ENCODE assay signal across 8 cellular contexts in the genomic region with DNA sequence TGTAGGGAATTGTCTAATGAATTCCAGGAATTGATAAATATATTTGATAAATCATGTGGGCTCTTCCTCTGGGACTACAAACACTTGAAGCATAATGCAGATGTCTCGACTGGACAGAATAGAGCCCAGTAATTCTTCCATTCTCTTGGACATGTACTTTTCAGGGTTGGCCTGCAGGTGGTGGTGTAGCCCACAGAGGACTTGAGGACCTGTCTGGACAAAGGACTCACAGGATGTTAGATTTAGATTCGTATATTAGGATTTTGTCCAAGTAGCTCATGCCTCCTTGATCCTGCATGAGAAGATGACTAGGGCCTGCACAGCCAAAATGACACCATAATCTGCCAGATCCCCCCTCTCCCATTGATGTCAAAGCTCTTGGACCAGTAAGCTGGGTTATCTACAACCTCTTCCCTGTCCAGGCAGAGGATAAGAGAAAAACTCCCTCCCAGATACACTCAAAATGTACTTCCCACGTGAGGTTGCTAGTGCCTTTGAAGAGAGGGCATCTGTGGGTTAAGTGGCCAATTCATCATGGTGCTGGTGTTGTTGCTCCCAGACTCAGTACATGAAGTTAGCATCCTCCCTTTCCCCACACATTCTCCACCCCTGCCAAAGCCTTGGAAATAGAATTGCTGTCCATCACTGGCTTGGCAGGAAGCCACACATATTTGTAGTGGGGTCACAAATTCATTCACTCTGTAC.
A peak's percentile ranks its signal among the peaks of the same experiment; 100 is the strongest.
DNase-seq lines count a peak whose midpoint lies in the region; ATAC-seq and TF ChIP-seq lines count a peak whose summit lies in the region.

No MANE protein-coding gene starts in this region.

- intact Hi-C loops in activated B cell treated with CpG ODN at 0.5 μM for 24 hours (cut with micrococcal nuclease) (loop anchor here (1.0 to 5.0 kb wide), 5 partner anchors 95 to 705 kb away; a partner anchor contains a TSS), right lobe of liver (cut with DNase I) (no loop called here)

- H3K36me3 ChIP-seq in HAP-1 (replicated peaks), result no peaks in the 10 kb centered on the region
- no peaks in the 10 kb centered on the region for H3K36me3 ChIP-seq in right lobe of liver

- no peaks in the 10 kb centered on the region for H3K9me3 ChIP-seq in HAP-1
- no peaks in the 10 kb centered on the region for H3K9me3 ChIP-seq in right lobe of liver

- DNase-seq in GM12865 (ENCODE audit: low read depth) (peak; percentile 79), HAP-1 (ENCODE audit: low spot score in 2 of 2) (peak; percentile 36 to 72), NCI-H1694 treated with DMSO at 0.1 percent for 48 hours (lab: John Stamatoyannopoulos, UW) (peak; percentile 7), activated B cell treated with CpG ODN at 0.5 μM for 24 hours (no peak), dedifferentiated amniotic fluid mesenchymal stem cell (ENCODE audit: extremely low spot score) (peak; percentile 30), right lobe of liver (peak; percentile 63 to 72 (median 70)), NCI-H187 treated with DMSO at 0.1 percent for 48 hours (lab: John Stamatoyannopoulos, UW) (no peak)
- DNase-seq in stimulated activated CD8-positive, alpha-beta memory T cell treated with anti-CD3 and anti-CD28 coated beads, Interleukin-7, amount 100 ng/mL, for 4 hours (ENCODE audit: low read depth in 2 of 2), result peak; percentile 7 to 15

- CTCF ChIA-PET in activated B cell treated with CpG ODN at 0.5 μM for 24 hours (lab: Charles Lee), result interaction anchor here (0.7 to 1.7 kb wide), 8 partner anchors 33 to 739 kb away, joined by 3 to 9 read pairs (median 4); no protein-coding TSS in a partner anchor

- H3K27ac ChIP-seq in right lobe of liver, result no peak overlapping the region

- in situ Hi-C loops in HAP-1 (cut with MboI; ENCODE audit: low sequenced_read_pairs), result no loop called here

- peaks cover 4% of the 10 kb centered on the region for H3K4me1 Mint-ChIP-seq in activated B cell treated with CpG ODN at 0.5 μM for 24 hours

- 38% methylated on average over 1 of the region's 3 CpGs for WGBS in right lobe of liver (ENCODE audit: insufficient coverage, low coverage, low lambda C conversion rate, missing lambda C conversion rate)

- H3K4me1 ChIP-seq in HAP-1, result no peaks in the 10 kb centered on the region
- H3K4me1 ChIP-seq in right lobe of liver, result no peaks in the 10 kb centered on the region

- no peaks in the 10 kb centered on the region for H3K9me3 Mint-ChIP-seq in activated B cell treated with CpG ODN at 0.5 μM for 24 hours

- POLR2A ChIA-PET in activated B cell treated with CpG ODN at 0.5 μM for 24 hours (lab: Charles Lee), result no interaction called here

- H3K27me3 Mint-ChIP-seq in activated B cell treated with CpG ODN at 0.5 μM for 24 hours, result no peaks in the 10 kb centered on the region

- H3K4me3 ChIP-seq in GM12865 (ENCODE audit: low read depth, low read length) (no peak overlapping the region), HAP-1 (no peak overlapping the region), right lobe of liver (no peak overlapping the region)

- H3K4me3 Mint-ChIP-seq in activated B cell treated with CpG ODN at 0.5 μM for 24 hours, result no peak overlapping the region

- H3K27ac Mint-ChIP-seq in activated B cell treated with CpG ODN at 0.5 μM for 24 hours, result no peak overlapping the region

- H3K27me3 ChIP-seq in HAP-1 (ENCODE audit: low read depth) (peaks cover 63% of the 10 kb centered on the region), right lobe of liver (no peaks in the 10 kb centered on the region)

- ATAC-seq in activated B cell treated with CpG ODN at 0.5 μM for 24 hours (ENCODE audit: low read depth) (peak; percentile 68), right lobe of liver (peak; percentile 95 to 98 (median 96))

- TF ChIP-seq POLR2A in right lobe of liver (IDR thresholded peaks at IDR 0.05), result no peak

- H3K36me3 Mint-ChIP-seq in activated B cell treated with CpG ODN at 0.5 μM for 24 hours (ENCODE audit: low read depth), result no peaks in the 10 kb centered on the region

- TF ChIP-seq CTCF in GM12865 (IDR thresholded peaks at IDR 0.05; ENCODE audit: insufficient read depth, low read depth, low read length, missing control alignments), result peak; percentile 73
- peak; percentile 16 for TF ChIP-seq CTCF in activated B cell treated with CpG ODN at 0.5 μM for 24 hours (IDR thresholded peaks at IDR 0.05)
- TF ChIP-seq CTCF in right lobe of liver (IDR thresholded peaks at IDR 0.05), result peak; percentile 71 to 81 (median 78)

Comparison
In these comparisons a context has a peak if more than half of its experiments do, and no peak if none do; other contexts are left out.
1. DNase-seq: peak in GM12865 (single experiment), HAP-1 (2 of 2), NCI-H1694 treated with DMSO at 0.1 percent for 48 hours (single experiment), dedifferentiated amniotic fluid mesenchymal stem cell (single experiment), right lobe of liver (3 of 3) and stimulated activated CD8-positive, alpha-beta memory T cell treated with anti-CD3 and anti-CD28 coated beads, Interleukin-7, amount 100 ng/mL, for 4 hours (2 of 2); none in activated B cell treated with CpG ODN at 0.5 μM for 24 hours (single experiment) and NCI-H187 treated with DMSO at 0.1 percent for 48 hours (single experiment).
2. CTCF ChIP-seq: peak in every context shown above with its lines; median percentile 78 in right lobe of liver; 73 in GM12865; 16 in activated B cell treated with CpG ODN at 0.5 μM for 24 hours.